ENCODE assay signal across 8 cellular contexts in the genomic region with DNA sequence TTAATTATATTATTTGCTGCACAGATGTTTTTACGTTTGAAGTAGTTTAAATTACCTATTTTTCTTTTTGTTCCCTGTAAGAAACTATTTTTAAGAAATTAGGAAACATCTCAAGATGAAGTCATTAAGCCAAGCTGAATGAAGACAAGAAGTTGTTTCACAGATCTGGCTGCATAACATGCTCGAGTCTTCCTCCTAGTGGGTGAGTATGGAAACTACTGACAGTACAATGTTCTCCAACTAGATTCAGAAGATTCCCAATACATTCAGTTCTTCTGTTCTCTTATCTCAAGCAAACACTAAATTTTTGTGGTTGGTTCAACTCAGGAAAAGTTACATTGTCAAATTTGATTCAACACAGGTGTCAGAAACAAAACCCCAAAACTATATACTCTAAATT.
DNase-seq lines count a peak whose midpoint lies in the region; ATAC-seq and TF ChIP-seq lines count a peak whose summit lies in the region.

No MANE protein-coding gene starts in this region.

- H3K9me2 ChIP-seq in SK-N-SH: no peaks in the 10 kb centered on the region

- H3K36me3 ChIP-seq in SK-N-SH (replicated peaks in 1 of 2; ENCODE audit: control insufficient read depth in 1 of 2, insufficient read depth in 2 of 2, low read length in 1 of 2): no peaks in the 10 kb centered on the region
- H3K36me3 ChIP-seq in mammary epithelial cell (ENCODE audit: insufficient read depth, low read length): no peaks in the 10 kb centered on the region

- H3K4me1 ChIP-seq in SK-N-SH (ENCODE audit: control insufficient read depth in 1 of 2, insufficient read depth in 2 of 2, low read depth in 1 of 2, low read length in 1 of 2) (no peaks in the 10 kb centered on the region), mammary epithelial cell (ENCODE audit: insufficient read depth, low read length) (no peaks in the 10 kb centered on the region)

- peak; percentile 63 for TF ChIP-seq RAD21 in SK-N-SH (IDR thresholded peaks at IDR 0.05; ENCODE audit: low read length)

- H3K4me2 ChIP-seq in SK-N-SH (no peak overlapping the region), mammary epithelial cell (ENCODE audit: insufficient read depth, low read depth, low read length) (no peak overlapping the region)

- H3K79me2 ChIP-seq in SK-N-SH (ENCODE audit: insufficient read depth) (no peaks in the 10 kb centered on the region), mammary epithelial cell (ENCODE audit: insufficient read depth, low read length) (no peaks in the 10 kb centered on the region)

- no peaks in the 10 kb centered on the region for H3K27me3 ChIP-seq in SK-N-SH (ENCODE audit: insufficient read depth)
- peaks cover 2% of the 10 kb centered on the region for H3K27me3 ChIP-seq in mammary epithelial cell (ENCODE audit: insufficient read depth, low read length)
- no peaks in the 10 kb centered on the region for H3K27me3 ChIP-seq in CD4-positive, alpha-beta T cell (ENCODE audit: control insufficient read depth, insufficient read depth, low read length)

- H3K36me3 Mint-ChIP-seq in neural crest cell (ENCODE audit: low read depth) (peaks cover 3% of the 10 kb centered on the region), T-helper 17 cell (ENCODE audit: low read depth) (no peaks in the 10 kb centered on the region)
- no peaks in the 10 kb centered on the region for H3K36me3 Mint-ChIP-seq in CD4-positive, alpha-beta T cell (ENCODE audit: low read depth)

- H3K9me3 Mint-ChIP-seq in neural crest cell: peaks cover 5% of the 10 kb centered on the region
- no peaks in the 10 kb centered on the region for H3K9me3 Mint-ChIP-seq in CD4-positive, alpha-beta T cell

- dilution Hi-C loops in mammary epithelial cell (cut with HindIII; ENCODE audit: low sequenced_read_pairs): no loop called here

- in situ Hi-C loops in mammary epithelial cell (cut with MboI; ENCODE audit: low sequenced_read_pairs in 2 of 2): no loop called here

- intact Hi-C loops in mammary epithelial cell (cut with micrococcal nuclease): loop anchor here (2.0 to 10.0 kb wide), 4 partner anchors 119 to 453 kb away; a partner anchor contains a TSS
- intact Hi-C loops in CD4-positive, alpha-beta T cell (cut with DNase I, micrococcal nuclease): no loop called here

- CTCF ChIA-PET in SK-N-SH (lab: Yijun Ruan, JAX): no interaction called here
- CTCF ChIA-PET in mammary epithelial cell (lab: Charles Lee; ENCODE audit: low non-redundant PET): no interaction called here
- CTCF ChIA-PET in CD4-positive, alpha-beta T cell (lab: Charles Lee): no interaction called here

- no peak overlapping the region; a peak in 1 of 4 replicates for H3K4me3 ChIP-seq in SK-N-SH (ENCODE audit: low read depth in 2 of 2, low read length in 1 of 2)
- H3K4me3 ChIP-seq in Jurkat, Clone E6-1 (ENCODE audit: low read length): no peak overlapping the region
- no peak overlapping the region for H3K4me3 ChIP-seq in mammary epithelial cell (replicated peaks in 1 of 3; ENCODE audit: insufficient read depth in 1 of 3, low read depth in 2 of 3, low read length in 3 of 3)

- TF ChIP-seq EP300 in SK-N-SH (IDR thresholded peaks at IDR 0.05; ENCODE audit: borderline replicate concordance in 1 of 2, low read depth in 1 of 2, low read length in 1 of 2): no peak

- WGBS in SK-N-SH (ENCODE audit: low lambda C conversion rate): 0% methylated on average over 2 of the region's 2 CpGs
- 16% methylated on average over 2 of the region's 2 CpGs for WGBS in mammary epithelial cell (ENCODE audit: low coverage, missing lambda C conversion rate)

- H3K4me3 Mint-ChIP-seq in neural crest cell: no peak overlapping the region
- H3K4me3 Mint-ChIP-seq in T-helper 17 cell: no peak overlapping the region
- H3K4me3 Mint-ChIP-seq in CD4-positive, alpha-beta T cell: no peak overlapping the region

- H3K27me3 Mint-ChIP-seq in neural crest cell (ENCODE audit: low read depth): no peaks in the 10 kb centered on the region
- H3K27me3 Mint-ChIP-seq in T-helper 17 cell: no peaks in the 10 kb centered on the region
- no peaks in the 10 kb centered on the region for H3K27me3 Mint-ChIP-seq in CD4-positive, alpha-beta T cell

- H3K9me3 ChIP-seq in SK-N-SH (no peaks in the 10 kb centered on the region), mammary epithelial cell (replicated peaks; ENCODE audit: insufficient read depth, low read length) (no peaks in the 10 kb centered on the region), T-helper 17 cell (ENCODE audit: control insufficient read depth, low read length, poor library complexity, severe bottlenecking) (no peaks in the 10 kb centered on the region)
- H3K9me3 ChIP-seq in CD4-positive, alpha-beta T cell (ENCODE audit: control insufficient read depth, low read length): no peaks in the 10 kb centered on the region

- TF ChIP-seq CTCF in SK-N-SH (IDR thresholded peaks at IDR 0.05): peak; percentile 29; the same call in 1 of the 2 replicates
- peak; percentile 57 to 71 for TF ChIP-seq CTCF in mammary epithelial cell (conservative IDR thresholded peaks at IDR 0.05 in 1 of 2, IDR thresholded peaks at IDR 0.05 in 1 of 2; ENCODE audit: extremely low read depth in 1 of 2, insufficient read depth in 1 of 2, low read depth in 1 of 2, low read length in 2 of 2)
- peak; percentile 78 for TF ChIP-seq CTCF in neural crest cell (conservative IDR thresholded peaks at IDR 0.05)
- TF ChIP-seq CTCF in CD4-positive, alpha-beta T cell (IDR thresholded peaks at IDR 0.05): no peak

- H3K9ac ChIP-seq in SK-N-SH (no peak overlapping the region), mammary epithelial cell (ENCODE audit: insufficient read depth, low read length) (no peak overlapping the region)

- DNase-seq in SK-N-SH (peak; percentile 20), mammary epithelial cell (peak; percentile 16), neural crest cell (ENCODE audit: low read depth, low spot score) (no peak), T-helper 17 cell (no peak)
- DNase-seq in Jurkat, Clone E6-1 (ENCODE audit: low read depth, low spot score): peak; percentile 17
- no peak for DNase-seq in stimulated activated naive CD4-positive, alpha-beta T cell treated with Interleukin-2 at 50 U/mL for 16 hours (lab: John Stamatoyannopoulos, UW)
- no peak for DNase-seq in CD4-positive, alpha-beta T cell

- H3K27ac ChIP-seq in SK-N-SH (ENCODE audit: low read depth in 2 of 2, low read length in 1 of 2) (no peak overlapping the region), mammary epithelial cell (ENCODE audit: insufficient read depth, low read depth, low read length) (no peak overlapping the region)
- no peak overlapping the region for H3K27ac ChIP-seq in CD4-positive, alpha-beta T cell (ENCODE audit: low read depth, low read length)

- no peak overlapping the region for H3K27ac Mint-ChIP-seq in neural crest cell (ENCODE audit: unreplicated experiment)
- no peak overlapping the region for H3K27ac Mint-ChIP-seq in T-helper 17 cell
- H3K27ac Mint-ChIP-seq in CD4-positive, alpha-beta T cell: no peak overlapping the region

- BruUV-seq in mammary epithelial cell (replicated peaks; lab: Mats Ljungman, UMichigan): no TSS peak

- no peaks in the 10 kb centered on the region for H3F3A ChIP-seq in SK-N-SH (replicated peaks; ENCODE audit: insufficient read depth)

- H4K20me1 ChIP-seq in SK-N-SH (ENCODE audit: insufficient read depth) (no peaks in the 10 kb centered on the region), mammary epithelial cell (ENCODE audit: insufficient read depth, low read length) (no peaks in the 10 kb centered on the region)

- no peak for ATAC-seq in SK-N-SH treated with all-trans-retinoic acid at 6 μM for 48 hours
- no peak for ATAC-seq in T-helper 17 cell
- no peak for ATAC-seq in CD4-positive, alpha-beta T cell (ENCODE audit: poor library complexity)

- POLR2A ChIA-PET in SK-N-SH (lab: Yijun Ruan, JAX): no interaction called here
- POLR2A ChIA-PET in CD4-positive, alpha-beta T cell (lab: Charles Lee): no interaction called here

- H2AFZ ChIP-seq in SK-N-SH (ENCODE audit: low read depth) (no peak overlapping the region), mammary epithelial cell (ENCODE audit: low read depth, low read length) (no peak overlapping the region)

- peaks cover 26% of the 10 kb centered on the region for H3K4me1 Mint-ChIP-seq in neural crest cell
- no peaks in the 10 kb centered on the region for H3K4me1 Mint-ChIP-seq in T-helper 17 cell
- H3K4me1 Mint-ChIP-seq in CD4-positive, alpha-beta T cell (ENCODE audit: low read depth): no peaks in the 10 kb centered on the region

TF ChIP-seq in SK-N-SH, 30 proteins besides CTCF, POLR2A, EP300 and RAD21:
- no peak for TF ChIP-seq CHD2 (IDR thresholded peaks at IDR 0.05; ENCODE audit: low read length, partially characterized antibody)
- TF ChIP-seq SMC3 (IDR thresholded peaks at IDR 0.05; ENCODE audit: low read depth, low read length): peak; percentile 24; the same call in 1 of the 2 replicates

TF ChIP-seq in SK-N-SH treated with all-trans-retinoic acid at 6 μM for 48 hours, 23 proteins besides CTCF, POLR2A, EP300 and RAD21 (continues in another document):
- TF ChIP-seq, protein P1, sequence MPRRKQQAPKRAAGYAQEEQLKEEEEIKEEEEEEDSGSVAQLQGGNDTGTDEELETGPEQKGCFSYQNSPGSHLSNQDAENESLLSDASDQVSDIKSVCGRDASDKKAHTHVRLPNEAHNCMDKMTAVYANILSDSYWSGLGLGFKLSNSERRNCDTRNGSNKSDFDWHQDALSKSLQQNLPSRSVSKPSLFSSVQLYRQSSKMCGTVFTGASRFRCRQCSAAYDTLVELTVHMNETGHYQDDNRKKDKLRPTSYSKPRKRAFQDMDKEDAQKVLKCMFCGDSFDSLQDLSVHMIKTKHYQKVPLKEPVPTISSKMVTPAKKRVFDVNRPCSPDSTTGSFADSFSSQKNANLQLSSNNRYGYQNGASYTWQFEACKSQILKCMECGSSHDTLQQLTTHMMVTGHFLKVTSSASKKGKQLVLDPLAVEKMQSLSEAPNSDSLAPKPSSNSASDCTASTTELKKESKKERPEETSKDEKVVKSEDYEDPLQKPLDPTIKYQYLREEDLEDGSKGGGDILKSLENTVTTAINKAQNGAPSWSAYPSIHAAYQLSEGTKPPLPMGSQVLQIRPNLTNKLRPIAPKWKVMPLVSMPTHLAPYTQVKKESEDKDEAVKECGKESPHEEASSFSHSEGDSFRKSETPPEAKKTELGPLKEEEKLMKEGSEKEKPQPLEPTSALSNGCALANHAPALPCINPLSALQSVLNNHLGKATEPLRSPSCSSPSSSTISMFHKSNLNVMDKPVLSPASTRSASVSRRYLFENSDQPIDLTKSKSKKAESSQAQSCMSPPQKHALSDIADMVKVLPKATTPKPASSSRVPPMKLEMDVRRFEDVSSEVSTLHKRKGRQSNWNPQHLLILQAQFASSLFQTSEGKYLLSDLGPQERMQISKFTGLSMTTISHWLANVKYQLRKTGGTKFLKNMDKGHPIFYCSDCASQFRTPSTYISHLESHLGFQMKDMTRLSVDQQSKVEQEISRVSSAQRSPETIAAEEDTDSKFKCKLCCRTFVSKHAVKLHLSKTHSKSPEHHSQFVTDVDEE (CRISPR knock-in tag; IDR thresholded peaks at IDR 0.05): no peak
- no peak for TF ChIP-seq ISL1 (CRISPR knock-in tag; IDR thresholded peaks at IDR 0.05)
- no peak for TF ChIP-seq ZNF70 (CRISPR knock-in tag; IDR thresholded peaks at IDR 0.05)

Comparison
In these comparisons a context has a peak if more than half of its experiments do, and no peak if none do; other contexts are left out.
1. DNase-seq: peak in SK-N-SH (single experiment), Jurkat, Clone E6-1 (single experiment) and mammary epithelial cell (single experiment); none in neural crest cell (single experiment), T-helper 17 cell (0 of 3), stimulated activated naive CD4-positive, alpha-beta T cell treated with Interleukin-2 at 50 U/mL for 16 hours (single experiment) and CD4-positive, alpha-beta T cell (0 of 10).